10 cellular contexts compared by ENCODE assay signal in the genomic region with DNA sequence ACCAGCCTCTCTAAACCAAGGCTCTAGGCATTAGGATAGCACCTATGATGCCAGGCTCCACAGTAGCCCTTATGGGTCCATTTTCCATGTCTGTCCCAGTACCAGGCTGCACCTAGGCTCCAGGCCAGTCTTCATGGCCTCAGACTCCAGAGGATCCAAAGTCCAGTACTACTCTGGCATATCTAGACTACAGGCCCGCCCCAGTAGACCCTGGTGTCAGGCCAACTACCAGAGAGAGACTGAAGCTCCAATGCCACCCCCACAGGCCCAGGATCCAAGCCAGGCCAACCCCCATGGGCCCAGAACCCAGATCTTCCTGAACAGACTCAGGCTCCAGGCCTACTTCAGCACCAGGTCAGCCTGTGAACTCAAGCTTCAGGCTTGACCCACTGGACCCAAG.
"Had no signal": no experiment of that assay in that cellular context is flagged by ENCODE, and none has a peak within 500 bp of the region (broad histone marks: within the 10 kb centered on the region; RNA-seq: fewer than 3 reads in every experiment).

No MANE protein-coding gene starts in this region.

- H3K4me1 ChIP-seq: HAP-1 had no signal

- H3K27ac ChIP-seq: GM23248, HL-60 had no signal

- ATAC-seq: HCT116, K562 had no signal

- H3K9ac ChIP-seq: GM23248 had no signal

- H3K4me3 ChIP-seq: GM23248, HAP-1, K562 had no signal

- H3K36me3 ChIP-seq: HAP-1 had no signal

- H3K9me3 ChIP-seq: HAP-1 had no signal

- H2AFZ ChIP-seq: GM23248 had no signal

- DNase-seq: GM23248, GOT3, H7, HFFc6, IMR-90, KG1 had no signal
